ENCODE assay signal across 1 cellular context in genomic region chr17:73691321-73691766, GRCh38.
TF ChIP-seq lines count a peak whose summit lies in the region.

No MANE protein-coding gene starts in this region.

TF ChIP-seq in GM23338, 12 proteins besides CTCF, POLR2A, EP300 and RAD21:
- TF ChIP-seq ZNF462 (CRISPR knock-in tag; IDR thresholded peaks at IDR 0.05) (no peak), POLR2AphosphoS5 (IDR thresholded peaks at IDR 0.05; ENCODE audit: low read depth) (no peak)
